ENCODE assay signal across 11 cellular contexts in the genomic region with DNA sequence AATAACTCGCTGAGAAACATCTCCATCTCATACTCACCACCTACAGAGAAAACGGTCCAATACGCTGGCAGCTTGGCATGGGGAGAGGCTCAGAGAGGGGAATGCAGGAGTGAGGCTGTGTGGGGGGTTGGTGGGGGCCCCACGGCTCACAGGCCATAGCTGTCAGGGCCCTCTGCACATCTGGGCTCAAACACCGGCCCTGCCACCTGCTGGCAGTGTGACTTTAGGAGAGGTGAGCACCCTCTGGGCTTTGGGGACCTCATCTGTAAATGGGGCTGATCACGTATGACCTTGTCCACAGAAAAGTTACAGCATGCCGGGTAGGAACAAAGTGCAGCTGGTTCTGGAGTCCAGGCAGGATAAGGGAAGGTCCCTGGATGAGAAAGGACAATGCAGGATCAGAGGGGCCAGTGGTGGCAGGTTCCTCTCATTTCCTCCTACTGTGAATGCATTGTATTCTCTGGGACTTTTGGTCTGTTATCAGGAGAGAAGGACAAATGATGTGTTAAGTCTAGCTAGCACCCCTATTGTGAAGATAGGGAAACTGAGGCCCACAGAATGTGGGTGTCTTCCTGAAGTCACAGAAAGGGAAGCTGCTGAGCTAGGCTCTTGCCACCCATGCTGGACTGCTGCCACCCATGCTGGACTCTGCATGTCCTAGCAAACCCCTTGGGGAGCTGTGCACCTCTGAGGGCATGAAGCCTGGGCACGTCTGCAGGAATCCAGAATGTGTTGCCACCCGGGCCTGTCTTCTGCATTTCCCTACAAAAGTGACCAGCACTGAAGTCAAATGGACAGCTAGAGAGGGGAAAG.
A peak's percentile ranks its signal among the peaks of the same experiment; 100 is the strongest.
DNase-seq lines count a peak whose midpoint lies in the region; ATAC-seq and TF ChIP-seq lines count a peak whose summit lies in the region.
"Had no signal": no experiment of that assay in that cellular context is flagged by ENCODE, and none has a peak within 500 bp of the region (broad histone marks: within the 10 kb centered on the region; RNA-seq: fewer than 3 reads in every experiment).

No MANE protein-coding gene starts in this region.

- H3K79me2 ChIP-seq in mesendoderm (ENCODE audit: control insufficient read depth, insufficient read depth, low read length), result no peaks in the 10 kb centered on the region

- H3K4me3 ChIP-seq in WERI-Rb-1 (ENCODE audit: low read depth, low read length), result no peak overlapping the region
- no peak overlapping the region for H3K4me3 ChIP-seq in mesendoderm (ENCODE audit: low read length)
- H3K4me3 ChIP-seq in Peyer's patch, result no peak overlapping the region
- H3K4me3 ChIP-seq: heart left ventricle, smooth muscle cell had no signal

- peak overlapping the region; percentile 22 for H3K4ac ChIP-seq in mesendoderm (ENCODE audit: low read depth, low read length)

- H3K27ac ChIP-seq in WERI-Rb-1, result no peak overlapping the region
- H3K27ac ChIP-seq in mesendoderm (ENCODE audit: low read depth, low read length), result peak overlapping the region; percentile 40
- H3K27ac ChIP-seq in Peyer's patch, result no peak overlapping the region
- H3K27ac ChIP-seq: heart left ventricle, HL-60 had no signal

- H2BK5ac ChIP-seq in mesendoderm (ENCODE audit: low read length), result peak overlapping the region; percentile 92

- H3K27me3 ChIP-seq in WERI-Rb-1 (ENCODE audit: insufficient read depth, low read depth, severe bottlenecking) (no peaks in the 10 kb centered on the region), mesendoderm (ENCODE audit: insufficient read depth, low read length, poor library complexity) (no peaks in the 10 kb centered on the region), Peyer's patch (no peaks in the 10 kb centered on the region)
- H3K27me3 ChIP-seq: heart left ventricle had no signal

- TF ChIP-seq POLR2A in Peyer's patch (IDR thresholded peaks at IDR 0.05), result no peak

- peak; percentile 27 for TF ChIP-seq CTCF in GM10266 (IDR thresholded peaks at IDR 0.05; ENCODE audit: control insufficient read depth, insufficient read depth, low read depth, missing control alignments)
- TF ChIP-seq CTCF in WERI-Rb-1 (IDR thresholded peaks at IDR 0.05; ENCODE audit: low read depth, low read length), result peak; percentile 32
- TF ChIP-seq CTCF in Peyer's patch (IDR thresholded peaks at IDR 0.05), result peak in 1 of 6 experiments; percentile 1

- no peaks in the 10 kb centered on the region for H3K79me1 ChIP-seq in mesendoderm (ENCODE audit: low read length)

- H3K9me3 ChIP-seq in WERI-Rb-1 (ENCODE audit: severe bottlenecking) (no peaks in the 10 kb centered on the region), Peyer's patch (no peaks in the 10 kb centered on the region)
- H3K9me3 ChIP-seq: heart left ventricle had no signal

- no peak overlapping the region for H3K9ac ChIP-seq in mesendoderm (ENCODE audit: low read length)

- whole genome bisulfite sequencing in mesendoderm (ENCODE audit: extremely low coverage, insufficient coverage, low lambda C conversion rate), result no CpG with 5 or more reads among the region's 9 CpGs

- H3K56ac ChIP-seq in mesendoderm (ENCODE audit: low read length), result peak overlapping the region; percentile 68

- no peak overlapping the region for H3K4me2 ChIP-seq in mesendoderm (ENCODE audit: low read length)
- H3K4me2 ChIP-seq: smooth muscle cell had no signal

- no peak overlapping the region for H2BK15ac ChIP-seq in mesendoderm (replicated peaks; ENCODE audit: low read depth)

- peak overlapping the region; percentile 20 for H3K18ac ChIP-seq in mesendoderm (ENCODE audit: low read length)

- H3K23ac ChIP-seq in mesendoderm (ENCODE audit: low read length), result no peak overlapping the region

- no peak for DNase-seq in GM10266 (ENCODE audit: extremely low spot score)
- no peak for DNase-seq in WERI-Rb-1
- DNase-seq in mesendoderm, result peak; percentile 80
- DNase-seq in HuH-7.5 (ENCODE audit: low spot score), result no peak
- DNase-seq in Peyer's patch, result no peak
- DNase-seq in SIG-M5 treated with dmso at 0.1 percent for 504 hours (lab: John Stamatoyannopoulos, UW; ENCODE audit: unreplicated experiment), result no peak
- DNase-seq: heart left ventricle, NCI-H1694 treated with DMSO at 0.1 percent for 48 hours had no signal

- H4K8ac ChIP-seq in mesendoderm (ENCODE audit: low read depth, low read length), result no peak overlapping the region

- ATAC-seq in GM19438 (IDR thresholded peaks at IDR 0.05; ENCODE audit: low read depth, unreplicated experiment), result peak; percentile 61

- H3K4me1 ChIP-seq in mesendoderm (ENCODE audit: control insufficient read depth, low read depth, low read length), result peaks cover 24% of the 10 kb centered on the region
- peaks cover 0 to 3% (median 0%) of the 10 kb centered on the region in 4 donors for H3K4me1 ChIP-seq in Peyer's patch

- no peak overlapping the region for H4K5ac ChIP-seq in mesendoderm (ENCODE audit: low read length)

- H2BK120ac ChIP-seq in mesendoderm (ENCODE audit: low read depth, low read length), result no peak overlapping the region

- H2AK5ac ChIP-seq in mesendoderm (ENCODE audit: low read length), result no peak overlapping the region

- H3K36me3 ChIP-seq in WERI-Rb-1, result no peaks in the 10 kb centered on the region
- no peaks in the 10 kb centered on the region for H3K36me3 ChIP-seq in mesendoderm (ENCODE audit: control insufficient read depth, insufficient read depth, low read length)
- H3K36me3 ChIP-seq in Peyer's patch, result no peaks in the 10 kb centered on the region
- H3K36me3 ChIP-seq: heart left ventricle had no signal
